ENCODE assay signal across 9 cellular contexts in genomic region chr16:74862743-74863244, GRCh38.
DNase-seq lines count a peak whose midpoint lies in the region; ATAC-seq and TF ChIP-seq lines count a peak whose summit lies in the region.
"Had no signal": no experiment of that assay in that cellular context is flagged by ENCODE, and none has a peak within 500 bp of the region (broad histone marks: within the 10 kb centered on the region; RNA-seq: fewer than 3 reads in every experiment).

No MANE protein-coding gene starts in this region.

- TF ChIP-seq CTCF in foreskin keratinocyte (conservative IDR thresholded peaks at IDR 0.05), result peak; percentile 97

- peaks cover 4% of the 10 kb centered on the region for H3K4me1 Mint-ChIP-seq in activated CD4-positive, alpha-beta memory T cell treated with anti-CD3 and anti-CD28 coated beads for 36 hours (ENCODE audit: low read depth)
- H3K4me1 Mint-ChIP-seq in activated CD4-positive, alpha-beta memory T cell treated with anti-CD3 and anti-CD28 coated beads, Interleukin-2, amount 10 ng/mL, durations not matched to agents 7 days and 5 days, result peaks cover 6% of the 10 kb centered on the region
- H3K4me1 Mint-ChIP-seq in T-helper 17 cell, result peaks cover 10% of the 10 kb centered on the region

- POLR2A ChIA-PET in activated CD4-positive, alpha-beta memory T cell treated with anti-CD3 and anti-CD28 coated beads for 36 hours (lab: Charles Lee), result interaction anchor here (0.8 kb wide), 1 partner anchor 151 kb away, joined by 3 read pairs; no protein-coding TSS in a partner anchor
- POLR2A ChIA-PET in activated CD4-positive, alpha-beta memory T cell treated with anti-CD3 and anti-CD28 coated beads, Interleukin-2, amount 10 ng/mL, durations not matched to agents 7 days and 5 days (lab: Charles Lee), result interaction anchor here (0.7 to 1.6 kb wide), 4 partner anchors 88 to 582 kb away, joined by 3 to 5 read pairs (median 3); partner anchors contain the start of genes FA2H and MLKL

- no peaks in the 10 kb centered on the region for H3K36me3 Mint-ChIP-seq in activated CD4-positive, alpha-beta memory T cell treated with anti-CD3 and anti-CD28 coated beads for 36 hours
- no peaks in the 10 kb centered on the region for H3K36me3 Mint-ChIP-seq in activated CD4-positive, alpha-beta memory T cell treated with anti-CD3 and anti-CD28 coated beads, Interleukin-2, amount 10 ng/mL, durations not matched to agents 7 days and 5 days (ENCODE audit: low read depth)
- peaks cover 2% of the 10 kb centered on the region for H3K36me3 Mint-ChIP-seq in T-helper 17 cell (ENCODE audit: low read depth)
- H3K36me3 Mint-ChIP-seq: activated naive CD8-positive, alpha-beta T cell had no signal

- peak; percentile 67 for ATAC-seq in GM21390 (IDR thresholded peaks at IDR 0.05; ENCODE audit: unreplicated experiment)
- peak; percentile 67 for ATAC-seq in T-helper 17 cell
- peak; percentile 76 for ATAC-seq in foreskin keratinocyte

- no peaks in the 10 kb centered on the region for H3K27me3 ChIP-seq in foreskin keratinocyte

- H3K9me3 Mint-ChIP-seq in activated CD4-positive, alpha-beta memory T cell treated with anti-CD3 and anti-CD28 coated beads for 36 hours, result no peaks in the 10 kb centered on the region
- H3K9me3 Mint-ChIP-seq in activated CD4-positive, alpha-beta memory T cell treated with anti-CD3 and anti-CD28 coated beads, Interleukin-2, amount 10 ng/mL, durations not matched to agents 7 days and 5 days, result no peaks in the 10 kb centered on the region

- intact Hi-C loops in activated CD4-positive, alpha-beta memory T cell treated with anti-CD3 and anti-CD28 coated beads for 36 hours (cut with micrococcal nuclease), result loop anchor here (1.0 to 2.0 kb wide), 3 partner anchors 49 to 248 kb away; no protein-coding TSS in a partner anchor

- no peak overlapping the region for H3K27ac ChIP-seq in foreskin keratinocyte

- no peak overlapping the region for H3K4me3 Mint-ChIP-seq in activated CD4-positive, alpha-beta memory T cell treated with anti-CD3 and anti-CD28 coated beads for 36 hours
- H3K4me3 Mint-ChIP-seq in activated CD4-positive, alpha-beta memory T cell treated with anti-CD3 and anti-CD28 coated beads, Interleukin-2, amount 10 ng/mL, durations not matched to agents 7 days and 5 days, result no peak overlapping the region
- no peak overlapping the region for H3K4me3 Mint-ChIP-seq in T-helper 17 cell
- H3K4me3 Mint-ChIP-seq: activated naive CD8-positive, alpha-beta T cell had no signal

- no peaks in the 10 kb centered on the region for H3K9me3 ChIP-seq in T-helper 17 cell (ENCODE audit: control insufficient read depth, low read length, poor library complexity, severe bottlenecking)

- H3K4me1 ChIP-seq in foreskin keratinocyte, result peaks cover 9% of the 10 kb centered on the region

- CTCF ChIA-PET in activated CD4-positive, alpha-beta memory T cell treated with anti-CD3 and anti-CD28 coated beads for 36 hours (lab: Charles Lee), result interaction anchor here (0.6 to 4.3 kb wide), 37 partner anchors 10 to 530 kb away, joined by 3 to 56 read pairs (median 5); partner anchors contain the start of genes FA2H, MLKL, WDR59 and ZNRF1
- CTCF ChIA-PET in activated CD4-positive, alpha-beta memory T cell treated with anti-CD3 and anti-CD28 coated beads, Interleukin-2, amount 10 ng/mL, durations not matched to agents 7 days and 5 days (lab: Charles Lee), result interaction anchor here (0.5 to 3.8 kb wide), 44 partner anchors 8 to 553 kb away, joined by 3 to 38 read pairs (median 4); partner anchors contain the start of genes FA2H, MLKL, RFWD3 and WDR59

- H3K27me3 Mint-ChIP-seq in activated CD4-positive, alpha-beta memory T cell treated with anti-CD3 and anti-CD28 coated beads for 36 hours, result no peaks in the 10 kb centered on the region
- no peaks in the 10 kb centered on the region for H3K27me3 Mint-ChIP-seq in activated CD4-positive, alpha-beta memory T cell treated with anti-CD3 and anti-CD28 coated beads, Interleukin-2, amount 10 ng/mL, durations not matched to agents 7 days and 5 days
- H3K27me3 Mint-ChIP-seq in T-helper 17 cell, result no peaks in the 10 kb centered on the region
- H3K27me3 Mint-ChIP-seq: activated naive CD8-positive, alpha-beta T cell had no signal

- H3K27ac Mint-ChIP-seq in activated CD4-positive, alpha-beta memory T cell treated with anti-CD3 and anti-CD28 coated beads for 36 hours, result no peak overlapping the region
- H3K27ac Mint-ChIP-seq in activated CD4-positive, alpha-beta memory T cell treated with anti-CD3 and anti-CD28 coated beads, Interleukin-2, amount 10 ng/mL, durations not matched to agents 7 days and 5 days, result no peak overlapping the region
- no peak overlapping the region for H3K27ac Mint-ChIP-seq in T-helper 17 cell
- H3K27ac Mint-ChIP-seq: activated naive CD8-positive, alpha-beta T cell had no signal

- peak; percentile 29 for DNase-seq in activated CD4-positive, alpha-beta memory T cell treated with anti-CD3 and anti-CD28 coated beads for 36 hours
- DNase-seq in activated CD4-positive, alpha-beta memory T cell treated with anti-CD3 and anti-CD28 coated beads, Interleukin-2, amount 10 ng/mL, durations not matched to agents 7 days and 5 days, result no peak
- peak; percentile 35 for DNase-seq in NCI-H1092 treated with DMSO at 0.1 percent for 48 hours (lab: John Stamatoyannopoulos, UW)
- DNase-seq in T-helper 17 cell, result no peak
- DNase-seq in foreskin keratinocyte, result peak in 1 of 2 donors; percentile 58
- DNase-seq in retina, result peak; percentile 60
- no peak for DNase-seq in stimulated activated CD4-positive, alpha-beta T cell treated with anti-CD3 and anti-CD28 coated beads, Interleukin-2, amount 100 ng/mL, for 48 hours

Comparison
In these comparisons a context has a peak if more than half of its experiments do, and no peak if none do; other contexts are left out.
1. DNase-seq: peak in activated CD4-positive, alpha-beta memory T cell treated with anti-CD3 and anti-CD28 coated beads for 36 hours (single experiment), NCI-H1092 treated with DMSO at 0.1 percent for 48 hours (single experiment) and retina (single experiment); none in activated CD4-positive, alpha-beta memory T cell treated with anti-CD3 and anti-CD28 coated beads, Interleukin-2, amount 10 ng/mL, durations not matched to agents 7 days and 5 days (single experiment), T-helper 17 cell (0 of 3) and stimulated activated CD4-positive, alpha-beta T cell treated with anti-CD3 and anti-CD28 coated beads, Interleukin-2, amount 100 ng/mL, for 48 hours (0 of 2).
2. Peak in every context shown above with its lines, with median percentiles within 50 percentile points of each other: ATAC-seq.